In genomic region chr2:1664076-1664605, GRCh38 we compare ENCODE assay signal across 22 cellular contexts.
DNase-seq lines count a peak whose midpoint lies in the region; ATAC-seq, FAIRE-seq and TF ChIP-seq lines count a peak whose summit lies in the region.
"Had no signal": no experiment of that assay in that cellular context is flagged by ENCODE, and none has a peak within 500 bp of the region (broad histone marks: within the 10 kb centered on the region; RNA-seq: fewer than 3 reads in every experiment).

No MANE protein-coding gene starts in this region.

- H4K91ac ChIP-seq in H1 (replicated peaks; ENCODE audit: insufficient read length, low read length), result no peak overlapping the region

- H3K4me1 Mint-ChIP-seq in neural crest cell, result peaks cover 23% of the 10 kb centered on the region
- H3K4me1 Mint-ChIP-seq in activated CD4-positive, alpha-beta T cell treated with anti-CD3 and anti-CD28 coated beads for 36 hours, result no peaks in the 10 kb centered on the region

- peaks cover 0 to 89% (median 38%) of the 10 kb centered on the region in 9 donors for H3K36me3 ChIP-seq in heart right ventricle
- H3K36me3 ChIP-seq in H1 (ENCODE audit: control insufficient read depth in 2 of 4, insufficient read depth in 4 of 4, low read length in 3 of 4), result peaks cover 11 to 56% (median 30%) of the 10 kb centered on the region in 4 experiments
- peaks cover 19 to 71% (median 66%) of the 10 kb centered on the region in 4 donors for H3K36me3 ChIP-seq in stomach
- H3K36me3 ChIP-seq in upper lobe of right lung, result peaks cover 51% of the 10 kb centered on the region

- H3K27ac ChIP-seq in heart right ventricle, result no peak overlapping the region
- no peak overlapping the region for H3K27ac ChIP-seq in H1 (ENCODE audit: low read depth, low read length)
- no peak overlapping the region for H3K27ac ChIP-seq in stomach
- no peak overlapping the region for H3K27ac ChIP-seq in upper lobe of right lung
- H3K27ac ChIP-seq: C4-2B, GM23248 had no signal

- H4K8ac ChIP-seq in H1 (ENCODE audit: extremely low read depth, insufficient read depth, low read length), result no peak overlapping the region

- H2BK20ac ChIP-seq in H1 (ENCODE audit: low read length), result no peak overlapping the region

- peaks cover 41% of the 10 kb centered on the region for H3K36me3 Mint-ChIP-seq in neural crest cell (ENCODE audit: low read depth)
- no peaks in the 10 kb centered on the region for H3K36me3 Mint-ChIP-seq in activated CD4-positive, alpha-beta T cell treated with anti-CD3 and anti-CD28 coated beads for 36 hours (ENCODE audit: low read depth)

- TF ChIP-seq CTCF in heart right ventricle (IDR thresholded peaks at IDR 0.05), result no peak
- TF ChIP-seq CTCF in H1 (IDR thresholded peaks at IDR 0.05; ENCODE audit: control extremely low read depth in 1 of 3, insufficient read depth in 1 of 3, low read depth in 1 of 3, low read length in 3 of 3), result no peak
- TF ChIP-seq CTCF in neural crest cell (conservative IDR thresholded peaks at IDR 0.05), result no peak
- TF ChIP-seq CTCF in stomach (IDR thresholded peaks at IDR 0.05), result no peak
- no peak for TF ChIP-seq CTCF in upper lobe of right lung (IDR thresholded peaks at IDR 0.05)

- H3K4me2 ChIP-seq in H1 (ENCODE audit: insufficient read depth in 1 of 2, low read depth in 2 of 2, low read length in 2 of 2), result no peak overlapping the region

- H3K18ac ChIP-seq in H1 (ENCODE audit: extremely low read depth, low read length), result no peak overlapping the region

- no peak overlapping the region for H4K5ac ChIP-seq in H1 (ENCODE audit: insufficient read length, low read depth, low read length)

- H3K79me2 ChIP-seq in H1 (ENCODE audit: control insufficient read depth in 1 of 2, insufficient read depth in 2 of 2, low read length in 2 of 2), result no peaks in the 10 kb centered on the region

- H2AK5ac ChIP-seq in H1 (ENCODE audit: low read depth, low read length), result no peak overlapping the region

- no peak for TF ChIP-seq RAD21 in H1 (IDR thresholded peaks at IDR 0.05 in 1 of 2, conservative IDR thresholded peaks at IDR 0.05 in 1 of 2; ENCODE audit: low read depth in 2 of 2, low read length in 2 of 2)

- no peak overlapping the region for H3K4me3 ChIP-seq in heart right ventricle
- no peak overlapping the region for H3K4me3 ChIP-seq in H1 (ENCODE audit: extremely low read depth in 1 of 4, insufficient read depth in 2 of 4, low read depth in 3 of 4, low read length in 4 of 4)
- H3K4me3 ChIP-seq in stomach, result no peak overlapping the region
- H3K4me3 ChIP-seq in upper lobe of right lung, result no peak overlapping the region
- H3K4me3 ChIP-seq: GM23248 had no signal

- H3K23me2 ChIP-seq in H1 (ENCODE audit: low read depth, low read length), result no peaks in the 10 kb centered on the region

- no peak for TF ChIP-seq POLR2A in H1 (IDR thresholded peaks at IDR 0.05; ENCODE audit: control extremely low read depth in 1 of 2, low read depth in 2 of 2, low read length in 2 of 2)
- TF ChIP-seq POLR2A in stomach (IDR thresholded peaks at IDR 0.05), result no peak

- no peak overlapping the region for H2AFZ ChIP-seq in H1 (ENCODE audit: low read length)
- H2AFZ ChIP-seq: GM23248 had no signal

- H3K9me3 Mint-ChIP-seq in neural crest cell, result no peaks in the 10 kb centered on the region
- H3K9me3 Mint-ChIP-seq in activated CD4-positive, alpha-beta T cell treated with anti-CD3 and anti-CD28 coated beads for 36 hours (ENCODE audit: low read depth), result no peaks in the 10 kb centered on the region

- POLR2A ChIA-PET in H1 (lab: Charles Lee; ENCODE audit: partially characterized antibody), result no interaction called here
- POLR2A ChIA-PET in activated CD4-positive, alpha-beta T cell treated with anti-CD3 and anti-CD28 coated beads for 36 hours (lab: Charles Lee), result no interaction called here

- H2BK120ac ChIP-seq in H1 (replicated peaks; ENCODE audit: low read depth, low read length), result no peak overlapping the region

- intact Hi-C loops in cardiac septum (cut with DNase I) (no loop called here), heart right ventricle (cut with DNase I) (no loop called here), stomach (cut with DNase I; ENCODE audit: low total_unique reads) (no loop called here), upper lobe of right lung (cut with DNase I) (no loop called here)
- intact Hi-C loops in activated CD4-positive, alpha-beta T cell treated with anti-CD3 and anti-CD28 coated beads for 36 hours (cut with DNase I, micrococcal nuclease), result no loop called here

- CTCF ChIA-PET in H1 (lab: Charles Lee; ENCODE audit: partially characterized antibody), result interaction anchor here (1.2 to 2.4 kb wide), 8 partner anchors 10 to 107 kb away, joined by 3 to 9 read pairs (median 5); no protein-coding TSS in a partner anchor
- CTCF ChIA-PET in activated CD4-positive, alpha-beta T cell treated with anti-CD3 and anti-CD28 coated beads for 36 hours (lab: Charles Lee), result no interaction called here

- ATAC-seq in heart right ventricle, result no peak
- no peak for ATAC-seq in activated CD4-positive, alpha-beta T cell treated with anti-CD3 and anti-CD28 coated beads for 36 hours
- ATAC-seq in upper lobe of right lung, result no peak
- ATAC-seq in HG03378 (IDR thresholded peaks at IDR 0.05; ENCODE audit: unreplicated experiment), result no peak
- ATAC-seq: HCT116 had no signal

- H2BK5ac ChIP-seq in H1 (ENCODE audit: low read depth, low read length), result peak overlapping the region; percentile 8; the same call in 1 of the 2 replicates

- H3K27me3 Mint-ChIP-seq in neural crest cell (ENCODE audit: low read depth), result no peaks in the 10 kb centered on the region
- no peaks in the 10 kb centered on the region for H3K27me3 Mint-ChIP-seq in activated CD4-positive, alpha-beta T cell treated with anti-CD3 and anti-CD28 coated beads for 36 hours

- peak; percentile 66 for DNase-seq in cardiac septum (ENCODE audit: low spot score)
- no peak for DNase-seq in heart right ventricle
- no peak for DNase-seq in H1 (ENCODE audit: low read depth in 1 of 2, low spot score in 2 of 2)
- no peak for DNase-seq in neural crest cell (ENCODE audit: low read depth, low spot score)
- DNase-seq in stomach, result peak; percentile 10
- DNase-seq in activated CD4-positive, alpha-beta T cell treated with anti-CD3 and anti-CD28 coated beads for 36 hours, result no peak
- no peak for DNase-seq in upper lobe of right lung
- DNase-seq: GM23248, IMR-90, NCI-H1105 treated with DMSO at 0.1 percent for 48 hours, NCI-H1694, NCI-H2081, NCI-H2171 treated with DMSO at 0.1 percent for 48 hours, NCI-H446, NCI-H526, OCI-M1, SHP77 had no signal

- H3K4me3 Mint-ChIP-seq in neural crest cell, result no peak overlapping the region
- no peak overlapping the region for H3K4me3 Mint-ChIP-seq in activated CD4-positive, alpha-beta T cell treated with anti-CD3 and anti-CD28 coated beads for 36 hours

- no peak overlapping the region for H3K56ac ChIP-seq in H1 (replicated peaks; ENCODE audit: insufficient read length, low read depth, low read length)

- TF ChIP-seq EP300 in H1 (IDR thresholded peaks at IDR 0.05; ENCODE audit: borderline replicate concordance in 1 of 2, low read depth in 2 of 2, low read length in 2 of 2) (no peak), stomach (IDR thresholded peaks at IDR 0.05) (no peak)

- peak overlapping the region; percentile 58 for H3K27ac Mint-ChIP-seq in neural crest cell (ENCODE audit: unreplicated experiment)
- no peak overlapping the region for H3K27ac Mint-ChIP-seq in activated CD4-positive, alpha-beta T cell treated with anti-CD3 and anti-CD28 coated beads for 36 hours

- no peaks in the 10 kb centered on the region for H3K4me1 ChIP-seq in heart right ventricle
- H3K4me1 ChIP-seq in H1 (replicated peaks in 1 of 4; ENCODE audit: control insufficient read depth in 3 of 4, insufficient read depth in 4 of 4, low read length in 3 of 4), result no peaks in the 10 kb centered on the region
- H3K4me1 ChIP-seq in stomach, result no peaks in the 10 kb centered on the region
- no peaks in the 10 kb centered on the region for H3K4me1 ChIP-seq in upper lobe of right lung

- no peak overlapping the region for H2BK12ac ChIP-seq in H1 (ENCODE audit: low read depth, low read length)

- no peak overlapping the region for H2BK15ac ChIP-seq in H1 (ENCODE audit: low read length)

- WGBS in heart right ventricle, 2 donors, result 70 to 82% methylated on average over 9 of the region's 9 CpGs
- 87% methylated on average over 9 of the region's 9 CpGs; no CpG with 5 or more reads in 1 of the 2 experiments for WGBS in H1 (ENCODE audit: extremely low coverage in 1 of 2, insufficient coverage in 1 of 2, insufficient read length in 1 of 2, insufficient replicate concordance in 2 of 2, low coverage in 1 of 2, low lambda C conversion rate in 2 of 2, missing lambda C conversion rate in 1 of 2), 2 experiments
- WGBS in stomach, 5 donors, result 76 to 90% (median 87%) methylated on average over 7 to 9 of the region's 9 CpGs

- H3K9me3 ChIP-seq in heart right ventricle (no peaks in the 10 kb centered on the region), H1 (ENCODE audit: insufficient read depth in 2 of 2, low read depth in 1 of 2, low read length in 1 of 2) (no peaks in the 10 kb centered on the region), stomach (no peaks in the 10 kb centered on the region), upper lobe of right lung (no peaks in the 10 kb centered on the region)

- no peak overlapping the region for H3K9ac ChIP-seq in H1 (replicated peaks in 1 of 4; ENCODE audit: extremely low read depth in 1 of 4, low read depth in 3 of 4, low read length in 3 of 4)
- H3K9ac ChIP-seq: GM23248 had no signal

- FAIRE-seq in H1 (lab: Jason Lieb, UNC), result no peak
- FAIRE-seq: G401.6, GM12892 had no signal

- no peaks in the 10 kb centered on the region for H3K79me1 ChIP-seq in H1 (ENCODE audit: low read depth, low read length)

- H4K20me1 ChIP-seq in H1 (replicated peaks in 1 of 2; ENCODE audit: control insufficient read depth in 1 of 2, insufficient read depth in 2 of 2, low read length in 2 of 2), result peaks cover 3 to 10% of the 10 kb centered on the region in 2 experiments

- H3K23ac ChIP-seq in H1 (ENCODE audit: insufficient read length), result no peak overlapping the region

- no peak overlapping the region for H3K14ac ChIP-seq in H1 (ENCODE audit: insufficient read length)

- H3K27me3 ChIP-seq in heart right ventricle, result no peaks in the 10 kb centered on the region
- no peaks in the 10 kb centered on the region for H3K27me3 ChIP-seq in H1 (replicated peaks in 1 of 4; ENCODE audit: control insufficient read depth in 3 of 4, extremely low read depth in 1 of 4, insufficient read depth in 3 of 4, low read length in 3 of 4)
- H3K27me3 ChIP-seq in stomach, result no peaks in the 10 kb centered on the region
- H3K27me3 ChIP-seq in upper lobe of right lung, result no peaks in the 10 kb centered on the region

- H3K4ac ChIP-seq in H1 (replicated peaks; ENCODE audit: insufficient read length, low read depth, low read length), result no peak overlapping the region

TF ChIP-seq in H1, 55 proteins besides CTCF, POLR2A, EP300 and RAD21 (continues in another document):
- TF ChIP-seq YY1 (IDR thresholded peaks at IDR 0.05; ENCODE audit: low read depth, low read length) (no peak), SP1 (IDR thresholded peaks at IDR 0.05; ENCODE audit: low read depth, low read length) (no peak), SIRT6 (IDR thresholded peaks at IDR 0.05; ENCODE audit: low read length) (no peak), RNF2 (IDR thresholded peaks at IDR 0.05; ENCODE audit: borderline replicate concordance, low read depth, low read length, missing control alignments, poor library complexity, severe bottlenecking) (no peak), SAP30 (IDR thresholded peaks at IDR 0.05; ENCODE audit: insufficient read depth, insufficient replicate concordance, low read length) (no peak), TCF12 (IDR thresholded peaks at IDR 0.05; ENCODE audit: low read depth, low read length) (no peak)

Comparison
In these comparisons a context has a peak if more than half of its experiments do, and no peak if none do; other contexts are left out.
1. DNase-seq: peak in cardiac septum (single experiment) and stomach (single experiment); none in heart right ventricle (0 of 2), H1 (0 of 2), neural crest cell (single experiment), activated CD4-positive, alpha-beta T cell treated with anti-CD3 and anti-CD28 coated beads for 36 hours (single experiment) and upper lobe of right lung (single experiment).